Comparison of ENCODE assay signal across 23 cellular contexts in genomic region chr4:129550281-129550785, GRCh38.
"Had no signal": no experiment of that assay in that cellular context is flagged by ENCODE, and none has a peak within 500 bp of the region (broad histone marks: within the 10 kb centered on the region; RNA-seq: fewer than 3 reads in every experiment).

No MANE protein-coding gene starts in this region.

- H3K4me3 ChIP-seq: breast epithelium, mucosa of descending colon, transverse colon, uterus had no signal

- DNase-seq: activated CD4-positive, alpha-beta T cell treated with anti-CD3 and anti-CD28 coated beads, Interleukin-2, amount 10 ng/mL, durations not matched to agents 24 days and 14 days; activated CD4-positive, CD25-positive, alpha-beta regulatory T cell; activated CD8-positive, alpha-beta T cell treated with anti-CD3 and anti-CD28 coated beads for 36 hours; activated naive CD4-positive, alpha-beta T cell treated with anti-CD3 and anti-CD28 coated beads for 36 hours; activated T-cell treated with anti-CD3 and anti-CD28 coated beads, Interleukin-2, amount 50 U/mL, for 1 hour; anterior cingulate cortex; effector memory CD4-positive, alpha-beta T cell; foreskin melanocyte; hypothalamus; mammary epithelial cell; naive B cell; retina; stimulated activated CD4-positive, alpha-beta T cell treated with anti-CD3 and anti-CD28 coated beads, Interleukin-12 subunit alpha, Interleukin-12 subunit beta, amount 100 ng/mL, for 4 hours; stimulated activated CD4-positive, alpha-beta T cell treated with anti-CD3 and anti-CD28 coated beads, Interleukin-1b, Interleukin-23, amount 100 ng/mL, for 48 hours; T-helper 1 cell; T-helper 9 cell; transverse colon; uterus had no signal

- H3K4me3 Mint-ChIP-seq: activated CD4-positive, alpha-beta T cell treated with anti-CD3 and anti-CD28 coated beads, Interleukin-2, amount 10 ng/mL, durations not matched to agents 24 days and 14 days; activated CD8-positive, alpha-beta T cell treated with anti-CD3 and anti-CD28 coated beads for 36 hours; activated naive CD4-positive, alpha-beta T cell treated with anti-CD3 and anti-CD28 coated beads for 36 hours; naive B cell; stimulated activated naive CD8-positive, alpha-beta T cell treated with anti-CD3 and anti-CD28 coated beads, Interleukin-15, Interleukin-2, amounts not matched to agents 100 ng/mL and 50 ng/mL, for 24 hours had no signal

- H3K9me3 Mint-ChIP-seq: activated CD4-positive, alpha-beta T cell treated with anti-CD3 and anti-CD28 coated beads, Interleukin-2, amount 10 ng/mL, durations not matched to agents 24 days and 14 days; activated CD8-positive, alpha-beta T cell treated with anti-CD3 and anti-CD28 coated beads for 36 hours; activated naive CD4-positive, alpha-beta T cell treated with anti-CD3 and anti-CD28 coated beads for 36 hours; activated T-helper 2 cell treated with anti-CD3 and anti-CD28 coated beads, Interferon-gamma antibody, Interleukin-2, Interleukin-4, amounts not matched to agents 10 μg/mL and 5 μg/mL and 100 μg/mL, durations not matched to agents 14 hours and 24 hours and 36 hours; naive B cell; stimulated activated naive CD8-positive, alpha-beta T cell treated with anti-CD3 and anti-CD28 coated beads, Interleukin-15, Interleukin-2, amounts not matched to agents 100 ng/mL and 50 ng/mL, for 24 hours had no signal

- ATAC-seq: activated CD8-positive, alpha-beta T cell treated with anti-CD3 and anti-CD28 coated beads for 36 hours; left lobe of liver; mucosa of descending colon had no signal

- H3K27ac Mint-ChIP-seq: activated CD4-positive, alpha-beta T cell treated with anti-CD3 and anti-CD28 coated beads, Interleukin-2, amount 10 ng/mL, durations not matched to agents 24 days and 14 days; activated CD8-positive, alpha-beta T cell treated with anti-CD3 and anti-CD28 coated beads for 36 hours; activated naive CD4-positive, alpha-beta T cell treated with anti-CD3 and anti-CD28 coated beads for 36 hours; activated T-helper 2 cell treated with anti-CD3 and anti-CD28 coated beads, Interferon-gamma antibody, Interleukin-2, Interleukin-4, amounts not matched to agents 10 μg/mL and 5 μg/mL and 100 μg/mL, durations not matched to agents 14 hours and 24 hours and 36 hours; naive B cell; stimulated activated naive CD8-positive, alpha-beta T cell treated with anti-CD3 and anti-CD28 coated beads, Interleukin-15, Interleukin-2, amounts not matched to agents 100 ng/mL and 50 ng/mL, for 24 hours had no signal

- H3K27me3 Mint-ChIP-seq: activated CD4-positive, alpha-beta T cell treated with anti-CD3 and anti-CD28 coated beads, Interleukin-2, amount 10 ng/mL, durations not matched to agents 24 days and 14 days; activated CD8-positive, alpha-beta T cell treated with anti-CD3 and anti-CD28 coated beads for 36 hours; naive B cell; stimulated activated naive CD8-positive, alpha-beta T cell treated with anti-CD3 and anti-CD28 coated beads, Interleukin-15, Interleukin-2, amounts not matched to agents 100 ng/mL and 50 ng/mL, for 24 hours had no signal

- H3K36me3 Mint-ChIP-seq: naive B cell had no signal

- H3K4me1 Mint-ChIP-seq: activated CD4-positive, alpha-beta T cell treated with anti-CD3 and anti-CD28 coated beads, Interleukin-2, amount 10 ng/mL, durations not matched to agents 24 days and 14 days; naive B cell had no signal
